Comparison of ENCODE assay signal across 20 cellular contexts in genomic region chr7:80707318-80707717, GRCh38.
"Had no signal": no experiment of that assay in that cellular context is flagged by ENCODE, and none has a peak within 500 bp of the region (broad histone marks: within the 10 kb centered on the region; RNA-seq: fewer than 3 reads in every experiment).

No MANE protein-coding gene starts in this region.

- H3K27ac Mint-ChIP-seq: activated naive CD4-positive, alpha-beta T cell treated with anti-CD3 and anti-CD28 coated beads, Interleukin-2, amount 50 U/mL, for 24 hours; T-helper 1 cell treated with Interleukin-12 subunit alpha and Interleukin-12 subunit beta and Interleukin-4 antibody, amounts not matched to agents 30 μg/mL and 1 μg/mL, for 36 hours had no signal

- H3K36me3 ChIP-seq: adrenal gland, cardiac muscle cell, esophagus muscularis mucosa, heart left ventricle, prostate gland, right atrium auricular region, stomach, vagina had no signal

- H3K4me3 ChIP-seq: adrenal gland, cardiac muscle cell, esophagus muscularis mucosa, heart left ventricle, prostate gland, right atrium auricular region, stomach, vagina had no signal

- H3K27me3 Mint-ChIP-seq: activated naive CD4-positive, alpha-beta T cell treated with anti-CD3 and anti-CD28 coated beads, Interleukin-2, amount 50 U/mL, for 24 hours had no signal

- H3K27ac ChIP-seq: adrenal gland, cardiac muscle cell, esophagus muscularis mucosa, heart left ventricle, prostate gland, right atrium auricular region, stomach, vagina had no signal

- ATAC-seq: activated CD4-positive, CD25-positive, alpha-beta regulatory T cell treated with anti-CD3 and anti-CD28 coated beads, Interleukin-2, amount 50 U/mL, for 24 hours; heart left ventricle; left ventricle myocardium superior had no signal

- H3K36me3 Mint-ChIP-seq: activated naive CD4-positive, alpha-beta T cell treated with anti-CD3 and anti-CD28 coated beads, Interleukin-2, amount 50 U/mL, for 24 hours had no signal

- H3K4me1 ChIP-seq: adrenal gland, esophagus muscularis mucosa, heart left ventricle, prostate gland, right atrium auricular region, vagina had no signal

- H3K4me3 Mint-ChIP-seq: activated naive CD4-positive, alpha-beta T cell treated with anti-CD3 and anti-CD28 coated beads, Interleukin-2, amount 50 U/mL, for 24 hours; T-helper 1 cell treated with Interleukin-12 subunit alpha and Interleukin-12 subunit beta and Interleukin-4 antibody, amounts not matched to agents 30 μg/mL and 1 μg/mL, for 36 hours had no signal

- H3K9me3 ChIP-seq: adrenal gland, esophagus muscularis mucosa, heart left ventricle, prostate gland, right atrium auricular region, stomach, vagina had no signal

- DNase-seq: activated CD8-positive, alpha-beta memory T cell treated with anti-CD3 and anti-CD28 coated beads for 24 hours; activated CD8-positive, alpha-beta memory T cell treated with anti-CD3 and anti-CD28 coated beads, Interleukin-2, amount 50 U/mL, for 48 hours; activated effector memory CD4-positive, alpha-beta T cell treated with anti-CD3 and anti-CD28 coated beads, Interleukin-2, amount 50 U/mL, for 16 hours; activated T-cell treated with anti-CD3 and anti-CD28 coated beads, Interleukin-2, amount 50 U/mL, for 48 hours; adrenal gland; dermis blood vessel endothelial cell; effector memory CD4-positive, alpha-beta T cell; heart left ventricle; kidney glomerular epithelial cell; left ventricle myocardium superior; stomach; trophoblast cell had no signal

- H3K4me1 Mint-ChIP-seq: activated naive CD4-positive, alpha-beta T cell treated with anti-CD3 and anti-CD28 coated beads, Interleukin-2, amount 50 U/mL, for 24 hours had no signal

- H3K9me3 Mint-ChIP-seq: T-helper 1 cell treated with Interleukin-12 subunit alpha and Interleukin-12 subunit beta and Interleukin-4 antibody, amounts not matched to agents 30 μg/mL and 1 μg/mL, for 36 hours had no signal

- H3K27me3 ChIP-seq: adrenal gland, cardiac muscle cell, esophagus muscularis mucosa, heart left ventricle, right atrium auricular region, stomach, vagina had no signal
